In genomic region chrX:115679460-115679859, GRCh38 we compare ENCODE assay signal across 9 cellular contexts.
DNase-seq lines count a peak whose midpoint lies in the region; ATAC-seq, FAIRE-seq and TF ChIP-seq lines count a peak whose summit lies in the region.
"Had no signal": no experiment of that assay in that cellular context is flagged by ENCODE, and none has a peak within 500 bp of the region (broad histone marks: within the 10 kb centered on the region; RNA-seq: fewer than 3 reads in every experiment).

No MANE protein-coding gene starts in this region.

- H3K27me3 Mint-ChIP-seq in MCF 10A (ENCODE audit: insufficient read depth, unreplicated experiment), result peaks cover 34% of the 10 kb centered on the region

- no peak for FAIRE-seq in pancreas (lab: Jason Lieb, UNC)
- FAIRE-seq: colon had no signal

- CTCF ChIA-PET in MCF 10A (lab: Yijun Ruan, JAX), result interaction anchor here (0.6 to 1.4 kb wide), 12 partner anchors 11 to 416 kb away, joined by 3 to 9 read pairs (median 4); no protein-coding TSS in a partner anchor

- no peak overlapping the region for H3K4me3 ChIP-seq in breast epithelium
- no peak overlapping the region for H3K4me3 ChIP-seq in epithelial cell of proximal tubule (ENCODE audit: low read depth, low read length)
- peak overlapping the region in 1 of 2 donors; percentile 18 for H3K4me3 ChIP-seq in tibial artery
- H3K4me3 ChIP-seq in pancreas, result no peak overlapping the region

- H3K27me3 ChIP-seq in breast epithelium, result peaks cover 0 to 70% of the 10 kb centered on the region in 2 donors
- no peaks in the 10 kb centered on the region for H3K27me3 ChIP-seq in tibial artery
- peaks cover 0 to 15% (median 0%) of the 10 kb centered on the region in 4 donors for H3K27me3 ChIP-seq in pancreas

- H3K36me3 ChIP-seq in breast epithelium (no peaks in the 10 kb centered on the region), tibial artery (no peaks in the 10 kb centered on the region), pancreas (no peaks in the 10 kb centered on the region)

- H3K36me3 Mint-ChIP-seq in MCF 10A (ENCODE audit: insufficient read depth, unreplicated experiment), result no peaks in the 10 kb centered on the region

- H3K27ac ChIP-seq in breast epithelium, result no peak overlapping the region
- H3K27ac ChIP-seq in tibial artery, result no peak overlapping the region
- no peak overlapping the region for H3K27ac ChIP-seq in pancreas

- BruUV-seq in MCF 10A (replicated peaks; lab: Mats Ljungman, UMichigan), result no TSS peak

- intact Hi-C loops in MCF 10A (cut with micrococcal nuclease) (loop anchor here (1.0 to 10.0 kb wide), 2 partner anchors 349 to 455 kb away; no protein-coding TSS in a partner anchor), breast epithelium (cut with DNase I; ENCODE audit: low total_unique reads) (no loop called here), tibial artery (cut with DNase I; ENCODE audit: low total_unique reads) (no loop called here), pancreas (cut with DNase I) (no loop called here)

- no peak overlapping the region for H3K4me3 Mint-ChIP-seq in MCF 10A (ENCODE audit: unreplicated experiment)

- H3K9me3 Mint-ChIP-seq in MCF 10A (ENCODE audit: unreplicated experiment), result no peaks in the 10 kb centered on the region

- TF ChIP-seq CTCF in MCF 10A (IDR thresholded peaks at IDR 0.05; ENCODE audit: unreplicated experiment), result peak; percentile 37
- TF ChIP-seq CTCF in breast epithelium (IDR thresholded peaks at IDR 0.05), result no peak
- peak; percentile 52 for TF ChIP-seq CTCF in epithelial cell of proximal tubule (conservative IDR thresholded peaks at IDR 0.05; ENCODE audit: low read depth, low read length)
- TF ChIP-seq CTCF in tibial artery (IDR thresholded peaks at IDR 0.05), result peak; percentile 42 to 54
- TF ChIP-seq CTCF in pancreas (IDR thresholded peaks at IDR 0.05), result no peak

- no peaks in the 10 kb centered on the region for H3K4me1 ChIP-seq in breast epithelium
- H3K4me1 ChIP-seq in tibial artery, result peaks cover 0 to 5% (median 0%) of the 10 kb centered on the region in 4 donors
- no peaks in the 10 kb centered on the region for H3K4me1 ChIP-seq in pancreas

- H3K27ac Mint-ChIP-seq in MCF 10A (ENCODE audit: low read depth, unreplicated experiment), result no peak overlapping the region

- TF ChIP-seq POLR2A in breast epithelium (IDR thresholded peaks at IDR 0.05), result no peak

- H3K9me3 ChIP-seq in breast epithelium (no peaks in the 10 kb centered on the region), tibial artery (no peaks in the 10 kb centered on the region), pancreas (no peaks in the 10 kb centered on the region)

- WGBS in pancreas, 2 donors, result 9 to 11% methylated on average over 7 of the region's 7 CpGs

- ATAC-seq in pancreas (no peak), GM19351 (IDR thresholded peaks at IDR 0.05; ENCODE audit: unreplicated experiment) (no peak)

- POLR2A ChIA-PET in MCF 10A (lab: Yijun Ruan, JAX), result no interaction called here

- H3K4me1 Mint-ChIP-seq in MCF 10A (ENCODE audit: insufficient read depth, unreplicated experiment), result no peaks in the 10 kb centered on the region

- peak; percentile 52 for DNase-seq in MCF 10A (ENCODE audit: unreplicated experiment)
- DNase-seq in breast epithelium (ENCODE audit: low spot score in 2 of 2), result no peak
- DNase-seq in NCI-H69 (lab: John Stamatoyannopoulos, UW), result peak; percentile 66
- DNase-seq in epithelial cell of proximal tubule (ENCODE audit: low read depth), result no peak
- DNase-seq in tibial artery, result no peak
- no peak for DNase-seq in pancreas
- DNase-seq in nucleus accumbens (lab: John Stamatoyannopoulos, UW), result no peak

Comparison
In these comparisons a context has a peak if more than half of its experiments do, and no peak if none do; other contexts are left out.
1. DNase-seq: peak in MCF 10A (single experiment) and NCI-H69 (single experiment); none in breast epithelium (0 of 2), epithelial cell of proximal tubule (single experiment), tibial artery (0 of 2), pancreas (0 of 6) and nucleus accumbens (0 of 56).
2. CTCF ChIP-seq: peak in MCF 10A (single experiment), epithelial cell of proximal tubule (single experiment) and tibial artery (2 of 2); none in breast epithelium (0 of 3) and pancreas (0 of 4).